ENCODE assay signal across 25 cellular contexts in the genomic region with DNA sequence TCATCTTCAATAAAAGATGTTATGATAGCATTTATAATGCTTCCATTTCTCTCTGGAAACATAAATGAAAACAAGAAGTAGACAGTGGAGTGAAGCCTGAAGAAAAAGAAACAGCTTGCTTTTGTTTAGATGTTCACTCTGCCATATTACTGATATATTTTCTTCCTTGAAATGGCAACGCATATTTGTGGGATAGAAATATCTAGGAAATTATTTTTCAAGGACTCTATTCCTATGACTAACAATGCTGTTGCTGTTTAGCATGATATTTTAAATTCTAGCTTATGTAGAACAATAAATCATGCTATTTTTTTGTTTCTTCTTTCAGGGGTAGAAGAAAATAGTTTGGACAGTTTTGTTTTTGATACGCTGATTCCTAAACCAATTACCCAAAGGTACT.
"Had no signal": no experiment of that assay in that cellular context is flagged by ENCODE, and none has a peak within 500 bp of the region (broad histone marks: within the 10 kb centered on the region; RNA-seq: fewer than 3 reads in every experiment).

No MANE protein-coding gene starts in this region.

- H3K27me3 Mint-ChIP-seq: activated CD8-positive, alpha-beta T cell treated with anti-CD3 and anti-CD28 coated beads for 36 hours; activated naive CD8-positive, alpha-beta T cell treated with anti-CD3 and anti-CD28 coated beads, Interleukin-2, amount 50 U/mL, for 24 hours had no signal

- H3K4me1 ChIP-seq: breast epithelium, Peyer's patch, SJCRH30 had no signal

- H3K9me3 Mint-ChIP-seq: activated T-helper 2 cell treated with anti-CD3 and anti-CD28 coated beads, Interferon-gamma antibody, Interleukin-2, Interleukin-4, amounts not matched to agents 10 μg/mL and 5 μg/mL and 100 μg/mL, durations not matched to agents 14 hours and 24 hours and 36 hours; T-helper 1 cell treated with Interleukin-12 subunit alpha and Interleukin-12 subunit beta and Interleukin-4 antibody, amounts not matched to agents 30 μg/mL and 1 μg/mL, for 36 hours had no signal

- H3K27me3 ChIP-seq: breast epithelium, Peyer's patch, SJCRH30 had no signal

- H3K4me1 Mint-ChIP-seq: activated naive CD8-positive, alpha-beta T cell treated with anti-CD3 and anti-CD28 coated beads, Interleukin-2, amount 50 U/mL, for 24 hours had no signal

- H3K27ac Mint-ChIP-seq: activated CD8-positive, alpha-beta T cell treated with anti-CD3 and anti-CD28 coated beads for 36 hours; activated naive CD4-positive, alpha-beta T cell treated with anti-CD3 and anti-CD28 coated beads, Interleukin-2, amount 50 U/mL, for 72 hours; activated naive CD8-positive, alpha-beta T cell treated with anti-CD3 and anti-CD28 coated beads, Interleukin-2, amount 50 U/mL, for 24 hours; activated T-cell treated with anti-CD3 and anti-CD28 coated beads, Interleukin-2, amount 50 U/mL, for 72 hours; activated T-helper 2 cell treated with anti-CD3 and anti-CD28 coated beads, Interferon-gamma antibody, Interleukin-2, Interleukin-4, amounts not matched to agents 10 μg/mL and 5 μg/mL and 100 μg/mL, durations not matched to agents 14 hours and 24 hours and 36 hours; T-helper 1 cell treated with Interleukin-12 subunit alpha and Interleukin-12 subunit beta and Interleukin-4 antibody, amounts not matched to agents 30 μg/mL and 1 μg/mL, for 36 hours had no signal

- DNase-seq: activated CD4-positive, alpha-beta T cell treated with anti-CD3 and anti-CD28 coated beads for 4 hours; activated CD8-positive, alpha-beta memory T cell treated with anti-CD3 and anti-CD28 coated beads, Interleukin-2, amount 50 U/mL, for 4 hours; activated CD8-positive, alpha-beta T cell treated with anti-CD3 and anti-CD28 coated beads for 36 hours; activated naive CD8-positive, alpha-beta T cell treated with anti-CD3 and anti-CD28 coated beads, Interleukin-2, amount 50 U/mL, for 24 hours; activated T-cell treated with anti-CD3 and anti-CD28 coated beads, Interleukin-2, amount 50 U/mL, for 72 hours; anterior cingulate cortex; caudate nucleus; Karpas-422; MM.1S; NCI-H1105; NCI-H1436; NCI-H1694 treated with DMSO at 0.1 percent for 48 hours; NCI-H2029 treated with DMSO at 0.1 percent for 48 hours; NCI-H510A treated with DMSO at 0.1 percent for 48 hours; NCI-H69; NK-92 treated with Interleukin-12 subunit alpha and Interleukin-12 subunit beta, amount 100 ng/mL, for 24 hours; OCI-M1; Peyer's patch; Right ventricle myocardium superior; SJCRH30 had no signal

- H3K36me3 ChIP-seq: breast epithelium, Peyer's patch, SJCRH30 had no signal

- H3K27ac ChIP-seq: breast epithelium, Peyer's patch, RWPE1, SJCRH30 had no signal

- H3K36me3 Mint-ChIP-seq: activated naive CD4-positive, alpha-beta T cell treated with anti-CD3 and anti-CD28 coated beads, Interleukin-2, amount 50 U/mL, for 72 hours had no signal

- H3K4me3 ChIP-seq: breast epithelium, Peyer's patch, SJCRH30 had no signal

- H3K4me3 Mint-ChIP-seq: activated CD8-positive, alpha-beta T cell treated with anti-CD3 and anti-CD28 coated beads for 36 hours; activated naive CD8-positive, alpha-beta T cell treated with anti-CD3 and anti-CD28 coated beads, Interleukin-2, amount 50 U/mL, for 24 hours; activated T-cell treated with anti-CD3 and anti-CD28 coated beads, Interleukin-2, amount 50 U/mL, for 72 hours; T-helper 1 cell treated with Interleukin-12 subunit alpha and Interleukin-12 subunit beta and Interleukin-4 antibody, amounts not matched to agents 30 μg/mL and 1 μg/mL, for 36 hours had no signal

- H3K9me3 ChIP-seq: breast epithelium, Peyer's patch, SJCRH30 had no signal
